In the genomic region with DNA sequence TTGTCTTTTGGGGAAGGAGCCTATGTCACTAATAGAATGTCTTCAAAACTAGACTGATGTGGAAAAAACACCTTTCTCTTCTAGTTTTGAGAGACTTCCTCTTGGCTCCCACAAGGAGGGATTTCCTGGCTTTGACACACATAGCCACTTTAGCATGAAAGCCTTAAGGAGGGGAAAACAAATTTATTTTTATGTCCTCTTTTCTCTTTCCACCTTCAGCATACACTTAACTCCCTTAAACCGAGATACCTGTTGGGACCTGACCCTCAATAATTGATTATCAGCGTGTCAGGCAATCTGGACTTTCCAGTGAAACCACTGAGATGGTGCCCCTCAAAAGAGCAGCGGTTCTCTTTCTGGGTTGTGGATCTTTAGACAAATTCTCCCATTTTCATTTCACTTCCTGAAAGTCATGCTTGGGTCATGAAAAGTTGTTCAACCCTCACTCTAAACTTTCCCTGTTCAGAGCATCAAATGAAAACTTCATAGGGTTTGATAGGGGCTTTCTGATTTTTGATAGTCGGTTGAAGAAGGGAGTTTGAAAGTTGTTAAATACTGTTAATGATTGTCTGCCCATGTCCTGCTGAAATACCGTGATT, we compare ENCODE assay signal across 25 cellular contexts. TPM values are rescaled to one million over a fixed set of nuclear protein-coding genes. Genes with fewer than 3 reads are reported as not detected.
"Had no signal": no experiment of that assay in that cellular context is flagged by ENCODE, and none has a peak within 500 bp of the region (broad histone marks: within the 10 kb centered on the region; RNA-seq: fewer than 3 reads in every experiment).

No MANE protein-coding gene starts in this region.

- H3K4me1 ChIP-seq: SJSA1 had no signal

- H3K27ac ChIP-seq: SJSA1, SK-N-MC had no signal

- ATAC-seq: HepG2 had no signal

- H3K9me3 ChIP-seq: SJSA1 had no signal

- H3K4me3 ChIP-seq: MG63, SJSA1, SK-N-MC had no signal

- H3K36me3 ChIP-seq: MG63, SJSA1 had no signal

- DNase-seq: IMR-90, Karpas-422, KG1, MG63, NCI-H1092, NCI-H1105 treated with DMSO at 0.1 percent for 48 hours, NCI-H1417 treated with DMSO at 0.1 percent for 48 hours, NCI-H146, NCI-H1694 treated with DMSO at 0.1 percent for 48 hours, NCI-H1930, NCI-H2081, NCI-H2107, NCI-H2227 treated with DMSO at 0.1 percent for 48 hours, NCI-H524, NCI-H526 treated with DMSO at 0.1 percent for 48 hours, NCI-H748 treated with DMSO at 0.1 percent for 48 hours, Right ventricle myocardium superior, RPMI8226, SIG-M5 had no signal

- FAIRE-seq: HepG2, RCC 7860 had no signal

- H3K27me3 ChIP-seq: MG63 had no signal

RNA-seq across cellular contexts. Expression of a gene that starts 9.1 kb away (rescaled TPM):
- total RNA-seq: HepG2, HT1080 had no signal

RNA-seq across cellular contexts. Expression of a gene that starts 59.3 kb away (rescaled TPM):
- total RNA-seq: HepG2, NCI-H460, SJSA1 had no signal
